In the genomic region with DNA sequence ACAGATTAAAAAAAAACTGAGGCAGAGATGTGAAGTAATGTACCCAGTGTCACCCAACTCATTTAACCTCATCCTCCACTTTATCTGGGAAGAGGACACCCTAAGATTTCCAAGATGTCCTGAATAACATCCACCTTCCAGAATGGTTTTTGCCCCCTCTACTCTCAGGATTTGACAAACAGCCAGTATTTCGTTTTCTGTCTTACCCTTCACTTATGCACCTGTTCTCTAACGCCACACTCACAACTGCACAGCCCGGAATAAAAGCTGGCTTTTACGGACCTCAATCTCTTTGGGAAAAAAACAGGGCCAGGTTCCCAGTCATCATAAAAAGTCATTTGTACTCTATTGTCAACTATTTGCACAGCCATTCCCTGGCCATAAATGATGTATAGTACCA, we compare ENCODE assay signal across 18 cellular contexts. TPM values are rescaled to one million over a fixed set of nuclear protein-coding genes. Genes with fewer than 3 reads are reported as not detected.
DNase-seq lines count a peak whose midpoint lies in the region; ATAC-seq, FAIRE-seq and TF ChIP-seq lines count a peak whose summit lies in the region.
"Had no signal": no experiment of that assay in that cellular context is flagged by ENCODE, and none has a peak within 500 bp of the region (broad histone marks: within the 10 kb centered on the region; RNA-seq: fewer than 3 reads in every experiment).

No MANE protein-coding gene starts in this region.

- no peak overlapping the region for H3K4me3 ChIP-seq in lower lobe of right lung

- FAIRE-seq in colon (lab: Jason Lieb, UNC) (peak; percentile 94), urothelium cell line (lab: Jason Lieb, UNC) (peak; percentile 9)
- FAIRE-seq: H1 had no signal

- H3K36me3 Mint-ChIP-seq in activated T-cell treated with anti-CD3 and anti-CD28 coated beads, Interleukin-2, amount 50 U/mL, for 4 hours (ENCODE audit: insufficient read depth): no peaks in the 10 kb centered on the region
- H3K36me3 Mint-ChIP-seq: CD4-positive, CD25-positive, alpha-beta regulatory T cell had no signal

- H3K4me3 Mint-ChIP-seq in activated T-cell treated with anti-CD3 and anti-CD28 coated beads, Interleukin-2, amount 50 U/mL, for 4 hours: no peak overlapping the region
- H3K4me3 Mint-ChIP-seq: CD4-positive, CD25-positive, alpha-beta regulatory T cell had no signal

- H3K27me3 Mint-ChIP-seq in activated T-cell treated with anti-CD3 and anti-CD28 coated beads, Interleukin-2, amount 50 U/mL, for 4 hours (ENCODE audit: low read depth): peaks cover 40% of the 10 kb centered on the region

- DNase-seq in NCI-H2107 treated with DMSO at 0.1 percent for 48 hours (lab: John Stamatoyannopoulos, UW; ENCODE audit: unreplicated experiment) (peak; percentile 22), NCI-H2107 (lab: John Stamatoyannopoulos, UW) (no peak), lower lobe of right lung (no peak), urothelium cell line (ENCODE audit: low spot score) (no peak), NCI-H345 (lab: John Stamatoyannopoulos, UW) (no peak), NCI-H2029 treated with DMSO at 0.1 percent for 48 hours (lab: John Stamatoyannopoulos, UW) (no peak)
- no peak for DNase-seq in activated T-cell treated with anti-CD3 and anti-CD28 coated beads, Interleukin-2, amount 50 U/mL, for 4 hours
- DNase-seq: AML-193; CD4-positive, CD25-positive, alpha-beta regulatory T cell; EL; KBM-7; NCI-H1048; NCI-H226; Right ventricle myocardium superior had no signal

- TF ChIP-seq CTCF in lower lobe of right lung (IDR thresholded peaks at IDR 0.05): no peak

- peaks cover 3% of the 10 kb centered on the region for H3K27me3 ChIP-seq in lower lobe of right lung (ENCODE audit: low read depth)

- no peak for ATAC-seq in lower lobe of right lung
- ATAC-seq in activated T-cell treated with anti-CD3 and anti-CD28 coated beads, Interleukin-2, amount 50 U/mL, for 4 hours: no peak
- ATAC-seq: Panc1 had no signal

- no peaks in the 10 kb centered on the region for H3K36me3 ChIP-seq in lower lobe of right lung

- intact Hi-C loops in lower lobe of right lung (cut with DNase I): no loop called here

- H3K9me3 Mint-ChIP-seq in activated T-cell treated with anti-CD3 and anti-CD28 coated beads, Interleukin-2, amount 50 U/mL, for 4 hours: no peaks in the 10 kb centered on the region

- H3K4me1 Mint-ChIP-seq in activated T-cell treated with anti-CD3 and anti-CD28 coated beads, Interleukin-2, amount 50 U/mL, for 4 hours (ENCODE audit: low read depth): peaks cover 4% of the 10 kb centered on the region
- H3K4me1 Mint-ChIP-seq: CD4-positive, CD25-positive, alpha-beta regulatory T cell had no signal

- peak overlapping the region; percentile 18 for H3K27ac ChIP-seq in lower lobe of right lung

- H3K4me1 ChIP-seq in lower lobe of right lung: no peaks in the 10 kb centered on the region

- no peaks in the 10 kb centered on the region for H3K9me3 ChIP-seq in lower lobe of right lung

RNA-seq across cellular contexts. Expression of gene CEACAM6, which starts 21.2 kb away (rescaled TPM):
- 369 TPM for total RNA-seq in lower lobe of right lung
- under 1 TPM; 0.23 to 0.27 (median 0.26) TPM for total RNA-seq in activated T-cell treated with anti-CD3 and anti-CD28 coated beads, Interleukin-2, amount 50 U/mL, for 4 hours
- total RNA-seq: CD4-positive, CD25-positive, alpha-beta regulatory T cell; H1; M059J; Right ventricle myocardium superior had no signal

RNA-seq across cellular contexts. Expression of gene CEACAM5, which starts 25.7 kb away (rescaled TPM):
- total RNA-seq in lower lobe of right lung: 99.7 TPM
- under 1 TPM; 0.30 to 0.46 (median 0.37) TPM for total RNA-seq in activated T-cell treated with anti-CD3 and anti-CD28 coated beads, Interleukin-2, amount 50 U/mL, for 4 hours
- total RNA-seq: CD4-positive, CD25-positive, alpha-beta regulatory T cell; H1; M059J; Right ventricle myocardium superior had no signal

RNA-seq across cellular contexts. Expression of gene CEACAM7, which starts 46.1 kb away (rescaled TPM):
- not detected for total RNA-seq in lower lobe of right lung
- under 1 TPM in 1 of 3 donors, not detected in 2; 0.25 TPM for total RNA-seq in activated T-cell treated with anti-CD3 and anti-CD28 coated beads, Interleukin-2, amount 50 U/mL, for 4 hours
- total RNA-seq: CD4-positive, CD25-positive, alpha-beta regulatory T cell; H1; M059J; Right ventricle myocardium superior had no signal

Comparison
In these comparisons a context has a peak if more than half of its experiments do, and no peak if none do; other contexts are left out.
1. RNA of gene CEACAM6, which starts 21.2 kb away (total RNA-seq): 369 TPM in lower lobe of right lung (single experiment); 0.23 to 0.27 TPM in activated T-cell treated with anti-CD3 and anti-CD28 coated beads, Interleukin-2, amount 50 U/mL, for 4 hours; every median in the first group is over 100 times any median in the second.
2. RNA of gene CEACAM5, which starts 25.7 kb away (total RNA-seq): 99.7 TPM in lower lobe of right lung (single experiment); 0.30 to 0.46 TPM in activated T-cell treated with anti-CD3 and anti-CD28 coated beads, Interleukin-2, amount 50 U/mL, for 4 hours; every median in the first group is over 10 times any median in the second.